ENCODE assay signal across 8 cellular contexts in the genomic region with DNA sequence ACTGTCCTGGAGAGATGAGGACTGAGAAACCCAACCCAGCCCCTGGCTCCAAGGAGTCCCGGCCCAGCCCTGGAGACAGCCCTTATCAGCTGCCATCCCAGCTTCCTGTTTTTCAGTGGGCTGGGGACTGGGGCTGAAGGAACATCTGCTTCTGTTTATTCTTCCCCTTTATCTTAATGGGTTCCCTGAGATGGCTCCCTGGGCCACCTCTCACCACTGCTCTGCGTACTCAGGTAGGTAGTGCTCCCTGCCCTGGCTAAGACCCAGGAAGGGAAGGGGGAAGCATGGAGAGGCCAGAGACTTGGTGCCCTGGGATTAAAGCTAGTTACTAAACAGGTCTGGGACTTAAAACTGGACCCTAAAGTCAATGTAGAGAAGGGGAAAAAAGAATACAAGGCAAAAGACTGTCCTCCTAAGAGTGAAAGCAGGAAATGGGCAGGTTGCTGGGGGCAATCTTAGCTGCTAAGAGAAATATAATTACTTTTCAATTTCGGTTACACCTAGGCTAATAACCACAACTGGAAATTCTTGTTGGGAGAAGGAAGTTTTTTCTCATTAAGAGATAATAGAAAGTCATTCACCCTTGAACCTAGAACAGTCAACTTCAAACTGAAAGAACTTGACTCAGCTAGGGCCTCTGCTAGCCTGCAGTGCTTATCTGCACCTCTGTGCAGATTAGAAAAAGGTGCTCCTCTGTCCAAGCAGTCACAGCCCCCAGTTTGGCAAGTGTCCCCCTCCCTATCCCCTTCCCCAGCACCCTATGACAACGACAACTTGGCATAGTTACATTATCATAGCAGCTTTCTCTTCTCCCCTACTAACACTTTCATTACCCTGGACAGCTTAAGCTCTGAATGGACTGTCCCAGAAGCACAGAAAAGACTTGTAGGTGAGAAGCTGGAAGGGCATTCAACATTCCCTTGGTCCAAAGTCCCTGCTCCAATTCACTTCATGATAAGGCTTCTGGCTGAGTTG.
DNase-seq lines count a peak whose midpoint lies in the region; ATAC-seq and TF ChIP-seq lines count a peak whose summit lies in the region.

No MANE protein-coding gene starts in this region.

- H2BK120ac ChIP-seq in H9 (ENCODE audit: low read depth, low read length, poor library complexity, severe bottlenecking): no peak overlapping the region

- no peak overlapping the region for H3T11ph ChIP-seq in H9 (ENCODE audit: low read length)

- ATAC-seq in GM21381 (IDR thresholded peaks at IDR 0.05; ENCODE audit: unreplicated experiment) (peak; percentile 47), left lobe of liver (peak; percentile 72), HG03097 (IDR thresholded peaks at IDR 0.05; ENCODE audit: low FRiP score, unreplicated experiment) (no peak)
- no peak for ATAC-seq in naive thymus-derived CD8-positive, alpha-beta T cell

- DNase-seq in Caco-2 (peak; percentile 11 to 53), NOMO-1 treated with DMSO at 0.1 percent for 48 hours (lab: John Stamatoyannopoulos, UW; ENCODE audit: unreplicated experiment) (peak; percentile 45), left lobe of liver (ENCODE audit: low spot score) (no peak), H9 (no peak), thyroid gland (no peak)
- DNase-seq in naive thymus-derived CD8-positive, alpha-beta T cell: no peak

- H2AK5ac ChIP-seq in H9 (ENCODE audit: insufficient read length, low read length): no peak overlapping the region

- POLR2A ChIA-PET in Caco-2 (lab: Charles Lee): no interaction called here
- POLR2A ChIA-PET in naive thymus-derived CD8-positive, alpha-beta T cell (lab: Charles Lee): interaction anchor here (0.5 to 1.5 kb wide), 8 partner anchors 10 to 83 kb away, joined by 3 to 9 read pairs (median 4); no protein-coding TSS in a partner anchor

- H2AFZ ChIP-seq in H9 (ENCODE audit: low read length): no peak overlapping the region

- H3K18ac ChIP-seq in H9 (ENCODE audit: insufficient read length, low read depth, low read length): no peak overlapping the region

- no peaks in the 10 kb centered on the region for H3K9me3 Mint-ChIP-seq in Caco-2 (ENCODE audit: unreplicated experiment)
- peaks cover 0 to 3% (median 0%) of the 10 kb centered on the region in 9 donors for H3K9me3 Mint-ChIP-seq in naive thymus-derived CD8-positive, alpha-beta T cell
- H3K9me3 Mint-ChIP-seq in H9: no peaks in the 10 kb centered on the region

- H3K23ac ChIP-seq in H9 (ENCODE audit: insufficient read length, low read depth, low read length): no peak overlapping the region

- WGBS in H9 (ENCODE audit: extremely low coverage, insufficient read length, low lambda C conversion rate): no CpG with 5 or more reads among the region's 4 CpGs
- WGBS in thyroid gland, 2 donors: 53 to 56% methylated on average over 3 to 4 of the region's 4 CpGs

- peaks cover 14% of the 10 kb centered on the region for H3K4me1 ChIP-seq in Caco-2
- no peaks in the 10 kb centered on the region for H3K4me1 ChIP-seq in H9 (ENCODE audit: insufficient read depth, low read length)
- peaks cover 4% of the 10 kb centered on the region in 2 donors for H3K4me1 ChIP-seq in thyroid gland

- no peaks in the 10 kb centered on the region for H3K36me3 Mint-ChIP-seq in Caco-2 (ENCODE audit: insufficient read depth, unreplicated experiment)
- H3K36me3 Mint-ChIP-seq in naive thymus-derived CD8-positive, alpha-beta T cell: no peaks in the 10 kb centered on the region
- H3K36me3 Mint-ChIP-seq in H9 (ENCODE audit: insufficient read depth in 1 of 3, low read depth in 3 of 3): no peaks in the 10 kb centered on the region

- no peaks in the 10 kb centered on the region for H3K9me3 ChIP-seq in Caco-2
- H3K9me3 ChIP-seq in H9 (ENCODE audit: control insufficient read depth, low read depth, low read length): no peaks in the 10 kb centered on the region
- H3K9me3 ChIP-seq in thyroid gland: no peaks in the 10 kb centered on the region

- H3K79me2 ChIP-seq in H9 (ENCODE audit: insufficient read depth, low read length): no peaks in the 10 kb centered on the region

- no peak overlapping the region for H2BK15ac ChIP-seq in H9 (ENCODE audit: low read depth, low read length)

- H3K9ac ChIP-seq in H9 (ENCODE audit: extremely low read depth, insufficient read length, low read length): no peak overlapping the region

- H3K4me3 Mint-ChIP-seq in Caco-2 (ENCODE audit: unreplicated experiment) (no peak overlapping the region), H9 (no peak overlapping the region)
- H3K4me3 Mint-ChIP-seq in naive thymus-derived CD8-positive, alpha-beta T cell: no peak overlapping the region

- H3K27ac ChIP-seq in H9 (ENCODE audit: insufficient read length, low read depth, low read length) (no peak overlapping the region), thyroid gland (no peak overlapping the region)

- H3K4me3 ChIP-seq in Caco-2 (ENCODE audit: low read depth, low read length): no peak overlapping the region
- no peak overlapping the region for H3K4me3 ChIP-seq in thyroid gland (replicated peaks in 1 of 3)

- H3K23me2 ChIP-seq in H9 (ENCODE audit: insufficient read length, low read depth, low read length, poor library complexity, severe bottlenecking): no peaks in the 10 kb centered on the region

- H3K79me1 ChIP-seq in H9 (ENCODE audit: insufficient read depth, low read depth, low read length, poor library complexity, severe bottlenecking): no peaks in the 10 kb centered on the region

- H3K4me1 Mint-ChIP-seq in Caco-2 (ENCODE audit: low read depth, unreplicated experiment) (peaks cover 12% of the 10 kb centered on the region), H9 (peaks cover 3 to 8% of the 10 kb centered on the region in 2 experiments; a peak in 1 of 4 replicates)
- peaks cover 7 to 18% (median 14%) of the 10 kb centered on the region in 4 donors for H3K4me1 Mint-ChIP-seq in naive thymus-derived CD8-positive, alpha-beta T cell

- no peak overlapping the region for H2BK20ac ChIP-seq in H9 (ENCODE audit: low read depth, low read length, poor library complexity, severe bottlenecking)

- H3K4me2 ChIP-seq in H9 (ENCODE audit: insufficient read depth, insufficient read length, low read length): no peak overlapping the region

- H3K27me3 ChIP-seq in Caco-2 (replicated peaks; ENCODE audit: control insufficient read depth, insufficient read depth, low read length): no peaks in the 10 kb centered on the region
- no peaks in the 10 kb centered on the region for H3K27me3 ChIP-seq in H9 (ENCODE audit: insufficient read depth, low read length)
- no peaks in the 10 kb centered on the region for H3K27me3 ChIP-seq in thyroid gland

- no TSS peak for BruUV-seq in Caco-2 (replicated peaks; lab: Mats Ljungman, UMichigan)

- H4K20me1 ChIP-seq in H9 (ENCODE audit: control insufficient read depth, insufficient read depth, insufficient read length): no peaks in the 10 kb centered on the region

- H2BK5ac ChIP-seq in H9 (ENCODE audit: insufficient read length, low read length): no peak overlapping the region

- no peak overlapping the region; the same call in 1 of the 2 replicates for H3K14ac ChIP-seq in H9 (ENCODE audit: insufficient read depth, low read length)

- no peaks in the 10 kb centered on the region for H3K27me3 Mint-ChIP-seq in Caco-2 (ENCODE audit: insufficient read depth, unreplicated experiment)
- no peaks in the 10 kb centered on the region for H3K27me3 Mint-ChIP-seq in naive thymus-derived CD8-positive, alpha-beta T cell
- peaks cover 3% of the 10 kb centered on the region for H3K27me3 Mint-ChIP-seq in H9 (ENCODE audit: low read depth)

- no peak overlapping the region for H4K8ac ChIP-seq in H9 (replicated peaks; ENCODE audit: insufficient read length, low read depth, low read length)

- TF ChIP-seq POLR2A in thyroid gland (IDR thresholded peaks at IDR 0.05): no peak

- intact Hi-C loops in Caco-2 (cut with micrococcal nuclease; ENCODE audit: unreplicated experiment) (no loop called here), thyroid gland (cut with DNase I) (no loop called here)

- H3K27ac Mint-ChIP-seq in Caco-2 (ENCODE audit: unreplicated experiment) (no peak overlapping the region), H9 (no peak overlapping the region)
- H3K27ac Mint-ChIP-seq in naive thymus-derived CD8-positive, alpha-beta T cell: peak overlapping the region in 5 of 10 donors; percentile 5 to 75 (median 46)

- no peak overlapping the region for H3K4ac ChIP-seq in H9 (ENCODE audit: low read depth, low read length)

- CTCF ChIA-PET in Caco-2 (lab: Charles Lee): interaction anchor here (0.7 kb wide), 1 partner anchor 227 kb away, joined by 6 read pairs; no protein-coding TSS in a partner anchor

- no peak overlapping the region for H4K91ac ChIP-seq in H9 (ENCODE audit: insufficient read length, low read depth, low read length)

- no peak overlapping the region for H2BK12ac ChIP-seq in H9 (ENCODE audit: insufficient read length, low read depth, low read length)

- no peak overlapping the region for H3K56ac ChIP-seq in H9 (ENCODE audit: insufficient read length, low read depth, low read length)

- no peak overlapping the region for H4K5ac ChIP-seq in H9 (ENCODE audit: insufficient read length, low read depth, low read length)

- TF ChIP-seq CTCF in Caco-2 (IDR thresholded peaks at IDR 0.05; ENCODE audit: insufficient read depth in 1 of 2, low read depth in 1 of 2, low read length in 1 of 2, severe bottlenecking in 1 of 2, unreplicated experiment in 1 of 2) (no peak), H9 (conservative IDR thresholded peaks at IDR 0.05) (no peak), thyroid gland (IDR thresholded peaks at IDR 0.05) (no peak)

- H3K36me3 ChIP-seq in Caco-2 (ENCODE audit: control insufficient read depth, insufficient read depth, low read length) (no peaks in the 10 kb centered on the region), thyroid gland (no peaks in the 10 kb centered on the region)

Comparison
In these comparisons a context has a peak if more than half of its experiments do, and no peak if none do; other contexts are left out.
1. DNase-seq: peak in Caco-2 (2 of 2) and NOMO-1 treated with DMSO at 0.1 percent for 48 hours (single experiment); none in left lobe of liver (single experiment), naive thymus-derived CD8-positive, alpha-beta T cell (0 of 10), H9 (single experiment) and thyroid gland (0 of 2).
2. ATAC-seq: peak in GM21381 (single experiment) and left lobe of liver (single experiment); none in naive thymus-derived CD8-positive, alpha-beta T cell (0 of 2) and HG03097 (single experiment).